In genomic region chr18:79644006-79644665, GRCh38 we compare ENCODE assay signal across 8 cellular contexts. TPM values are rescaled to one million over a fixed set of nuclear protein-coding genes. Genes with fewer than 3 reads are reported as not detected.
A peak's percentile ranks its signal among the peaks of the same experiment; 100 is the strongest.
DNase-seq lines count a peak whose midpoint lies in the region; ATAC-seq and TF ChIP-seq lines count a peak whose summit lies in the region.

No MANE protein-coding gene starts in this region.

- H3K36me3 Mint-ChIP-seq in activated CD4-positive, alpha-beta memory T cell treated with anti-CD3 and anti-CD28 coated beads, Interleukin-2, amount 10 ng/mL, durations not matched to agents 7 days and 5 days (ENCODE audit: low read depth): no peaks in the 10 kb centered on the region

- ATAC-seq in GM18861 (IDR thresholded peaks at IDR 0.05; ENCODE audit: unreplicated experiment) (peak; percentile 83), HG03159 (IDR thresholded peaks at IDR 0.05; ENCODE audit: unreplicated experiment) (peak; percentile 81)

- no peaks in the 10 kb centered on the region for H3K9me3 Mint-ChIP-seq in activated CD4-positive, alpha-beta memory T cell treated with anti-CD3 and anti-CD28 coated beads, Interleukin-2, amount 10 ng/mL, durations not matched to agents 7 days and 5 days

- no peaks in the 10 kb centered on the region for H3K9me3 ChIP-seq in AG04450 (ENCODE audit: control insufficient read depth, insufficient read depth, low read length)
- no peaks in the 10 kb centered on the region for H3K9me3 ChIP-seq in effector memory CD4-positive, alpha-beta T cell (ENCODE audit: control insufficient read depth, low read length)

- H3K27ac Mint-ChIP-seq in activated CD4-positive, alpha-beta memory T cell treated with anti-CD3 and anti-CD28 coated beads, Interleukin-2, amount 10 ng/mL, durations not matched to agents 7 days and 5 days: no peak overlapping the region

- peaks cover 4% of the 10 kb centered on the region for H3K4me1 ChIP-seq in effector memory CD4-positive, alpha-beta T cell (ENCODE audit: control insufficient read depth, insufficient read depth, low read length, poor library complexity, severe bottlenecking)

- H3K27ac ChIP-seq in AG04450 (ENCODE audit: low read depth, low read length): no peak overlapping the region
- no peak overlapping the region for H3K27ac ChIP-seq in effector memory CD4-positive, alpha-beta T cell (ENCODE audit: insufficient read depth, low read length, poor library complexity, severe bottlenecking)

- CTCF ChIA-PET in AG04450 (lab: Charles Lee): interaction anchor here (0.8 to 6.1 kb wide), 7 partner anchors 21 to 264 kb away, joined by 3 to 107 read pairs (median 4); no protein-coding TSS in a partner anchor
- CTCF ChIA-PET in activated CD4-positive, alpha-beta memory T cell treated with anti-CD3 and anti-CD28 coated beads, Interleukin-2, amount 10 ng/mL, durations not matched to agents 7 days and 5 days (lab: Charles Lee): interaction anchor here (1.2 to 3.5 kb wide), 3 partner anchors 114 to 265 kb away, joined by 3 to 31 read pairs (median 5); no protein-coding TSS in a partner anchor

- peaks cover under 1% of the 10 kb centered on the region for H3K27me3 Mint-ChIP-seq in activated CD4-positive, alpha-beta memory T cell treated with anti-CD3 and anti-CD28 coated beads, Interleukin-2, amount 10 ng/mL, durations not matched to agents 7 days and 5 days

- POLR2A ChIA-PET in AG04450 (lab: Yijun Ruan, JAX): no interaction called here
- POLR2A ChIA-PET in activated CD4-positive, alpha-beta memory T cell treated with anti-CD3 and anti-CD28 coated beads, Interleukin-2, amount 10 ng/mL, durations not matched to agents 7 days and 5 days (lab: Charles Lee): no interaction called here

- no peaks in the 10 kb centered on the region for H3K36me3 ChIP-seq in effector memory CD4-positive, alpha-beta T cell (ENCODE audit: control insufficient read depth, insufficient read depth, low read length)

- no peak for DNase-seq in AG04450 (ENCODE audit: low read depth, low spot score)
- DNase-seq in NCI-H510A (lab: John Stamatoyannopoulos, UW): peak; percentile 23
- DNase-seq in activated CD4-positive, alpha-beta memory T cell treated with anti-CD3 and anti-CD28 coated beads, Interleukin-2, amount 10 ng/mL, durations not matched to agents 7 days and 5 days: peak; percentile 67
- DNase-seq in effector memory CD4-positive, alpha-beta T cell: peak; percentile 25 to 56 (median 41)
- DNase-seq in midbrain (lab: John Stamatoyannopoulos, UW): peak; percentile 31
- DNase-seq in stimulated activated CD8-positive, alpha-beta memory T cell treated with anti-CD3 and anti-CD28 coated beads, Interleukin-4, amount 100 ng/mL, for 4 hours (ENCODE audit: low read depth in 2 of 2, low spot score in 1 of 2): peak; percentile 32 to 40

- peaks cover 3% of the 10 kb centered on the region for H3K4me1 Mint-ChIP-seq in activated CD4-positive, alpha-beta memory T cell treated with anti-CD3 and anti-CD28 coated beads, Interleukin-2, amount 10 ng/mL, durations not matched to agents 7 days and 5 days

- peak; percentile 97 for TF ChIP-seq CTCF in AG04450 (IDR thresholded peaks at IDR 0.05; ENCODE audit: low read depth, low read length)

- peaks cover 23% of the 10 kb centered on the region for H3K27me3 ChIP-seq in AG04450 (ENCODE audit: control insufficient read depth, insufficient read depth, low read length)
- H3K27me3 ChIP-seq in effector memory CD4-positive, alpha-beta T cell (replicated peaks; ENCODE audit: control insufficient read depth, insufficient read depth, low read length, poor library complexity, severe bottlenecking): no peaks in the 10 kb centered on the region

- H3K4me3 ChIP-seq in AG04450 (ENCODE audit: low read depth, low read length): no peak overlapping the region
- H3K4me3 ChIP-seq in effector memory CD4-positive, alpha-beta T cell (ENCODE audit: insufficient read depth, low read depth, low read length, poor library complexity, severe bottlenecking): no peak overlapping the region

- no peak overlapping the region for H3K4me3 Mint-ChIP-seq in activated CD4-positive, alpha-beta memory T cell treated with anti-CD3 and anti-CD28 coated beads, Interleukin-2, amount 10 ng/mL, durations not matched to agents 7 days and 5 days

RNA-seq across cellular contexts. Expression of gene CTDP1, which starts 35.5 kb away (rescaled TPM):
- 8.4 and 10.0 TPM in 2 replicates for polyA plus RNA-seq in AG04450 (2011; rRNA removed)
- 9.9 and 15.2 TPM in 2 replicates for polyA minus RNA-seq in AG04450 (2011; rRNA and poly(A)+ RNA removed)
- 10 to 100 TPM; 34.8 to 38.0 TPM for total RNA-seq in activated CD4-positive, alpha-beta memory T cell treated with anti-CD3 and anti-CD28 coated beads, Interleukin-2, amount 10 ng/mL, durations not matched to agents 7 days and 5 days
